8 cellular contexts compared by ENCODE assay signal in genomic region chr3:11643212-11644087, GRCh38. TPM values are rescaled to one million over a fixed set of nuclear protein-coding genes. Genes with fewer than 3 reads are reported as not detected.
DNase-seq lines count a peak whose midpoint lies in the region; ATAC-seq and TF ChIP-seq lines count a peak whose summit lies in the region.

A gene with protein sequence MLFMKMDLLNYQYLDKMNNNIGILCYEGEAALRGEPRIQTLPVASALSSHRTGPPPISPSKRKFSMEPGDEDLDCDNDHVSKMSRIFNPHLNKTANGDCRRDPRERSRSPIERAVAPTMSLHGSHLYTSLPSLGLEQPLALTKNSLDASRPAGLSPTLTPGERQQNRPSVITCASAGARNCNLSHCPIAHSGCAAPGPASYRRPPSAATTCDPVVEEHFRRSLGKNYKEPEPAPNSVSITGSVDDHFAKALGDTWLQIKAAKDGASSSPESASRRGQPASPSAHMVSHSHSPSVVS (minus strand): TSS chr3:11643915. CDS start chr3:11643518, 397 bp downstream.

- H3K27me3 Mint-ChIP-seq in chondrocyte (ENCODE audit: low read depth) = no peaks in the 10 kb centered on the region

- CTCF ChIA-PET in A673 (lab: Charles Lee) = interaction anchor here (0.8 kb wide), 1 partner anchor 582 kb away, joined by 3 read pairs; no protein-coding TSS in a partner anchor

- peak within 1 kb of the TSS; percentile 99 for H3K27ac Mint-ChIP-seq in chondrocyte (ENCODE audit: unreplicated experiment)

- H3K9me3 ChIP-seq in A673 (ENCODE audit: low read depth, low read length, poor library complexity, severe bottlenecking) = no peaks in the 10 kb centered on the region

- TSS peak; percentile 76 for BruUV-seq in A673 (replicated peaks; lab: Mats Ljungman, UMichigan)

- TF ChIP-seq CTCF in A673 (conservative IDR thresholded peaks at IDR 0.05; ENCODE audit: low read depth, low read length) (peak; percentile 36; the same call in 1 of the 2 replicates), chondrocyte (IDR thresholded peaks at IDR 0.05) (peak; percentile 41), kidney epithelial cell (IDR thresholded peaks at IDR 0.05; ENCODE audit: insufficient read depth, low read length, poor library complexity, severe bottlenecking) (peak; percentile 21)

- ATAC-seq in HG03097 (IDR thresholded peaks at IDR 0.05; ENCODE audit: low FRiP score, unreplicated experiment) = peak; percentile 51
- peak; percentile 80 to 82 for ATAC-seq in activated CD4-positive, CD25-positive, alpha-beta regulatory T cell treated with anti-CD3 and anti-CD28 coated beads, Interleukin-2, amount 50 U/mL, for 24 hours

- DNase-seq in A673 (ENCODE audit: low spot score) (peak; percentile 97), NCI-H446 treated with DMSO at 0.1 percent for 48 hours (lab: John Stamatoyannopoulos, UW) (peak; percentile 80), chondrocyte (ENCODE audit: low spot score) (peak; percentile 97), kidney epithelial cell (ENCODE audit: low read depth) (peak; percentile 56)
- DNase-seq in stimulated activated CD4-positive, alpha-beta T cell treated with anti-CD3 and anti-CD28 coated beads, Interleukin-15, amount 100 ng/mL, for 1 hour (ENCODE audit: low read depth in 1 of 2, low spot score in 1 of 2) = peak; percentile 7 to 50

- H3K36me3 ChIP-seq in A673 (ENCODE audit: insufficient read depth, low read length, poor library complexity, severe bottlenecking) (no peaks in the 10 kb centered on the region), kidney epithelial cell (ENCODE audit: control insufficient read depth, insufficient read depth, low read length) (no peaks in the 10 kb centered on the region)

- H3K4me3 ChIP-seq in A673 (ENCODE audit: low read depth, low read length, poor library complexity, severe bottlenecking) (peak within 1 kb of the TSS; percentile 78), kidney epithelial cell (ENCODE audit: low read depth, low read length) (peak within 1 kb of the TSS; percentile 54)

- H3K27ac ChIP-seq in A673 (ENCODE audit: low read depth, low read length, poor library complexity, severe bottlenecking) = peak within 1 kb of the TSS; percentile 96

- peak; percentile 66 for TF ChIP-seq POLR2A in GM18526 (IDR thresholded peaks at IDR 0.05; ENCODE audit: extremely low read depth, insufficient read length)

- H3K4me3 Mint-ChIP-seq in chondrocyte (ENCODE audit: unreplicated experiment) = peak within 1 kb of the TSS; percentile 95

- peaks cover 55% of the 10 kb centered on the region for H3K4me1 Mint-ChIP-seq in chondrocyte (ENCODE audit: low read depth)

- no peaks in the 10 kb centered on the region for H3K9me3 Mint-ChIP-seq in chondrocyte (ENCODE audit: low read depth)

- POLR2A ChIA-PET in A673 (lab: Charles Lee; ENCODE audit: low non-redundant PET) = interaction anchor here (0.7 kb wide), 4 partner anchors 99 to 264 kb away, joined by 3 to 9 read pairs (median 5); no protein-coding TSS in a partner anchor

- intact Hi-C loops in A673 (cut with micrococcal nuclease; ENCODE audit: unreplicated experiment) = loop anchor here (2.0 to 10.0 kb wide), 3 partner anchors 61 to 276 kb away; no protein-coding TSS in a partner anchor

- peaks cover 15% of the 10 kb centered on the region for H3K36me3 Mint-ChIP-seq in chondrocyte (ENCODE audit: low read depth)

- no peaks in the 10 kb centered on the region for H3K27me3 ChIP-seq in A673 (replicated peaks; ENCODE audit: insufficient read depth, low read depth, low read length, poor library complexity)
- no peaks in the 10 kb centered on the region for H3K27me3 ChIP-seq in kidney epithelial cell (ENCODE audit: control insufficient read depth, insufficient read depth, low read length)

- H3K4me1 ChIP-seq in A673 (ENCODE audit: insufficient read depth, low read length, poor library complexity, severe bottlenecking) = peaks cover 29% of the 10 kb centered on the region

RNA-seq across cellular contexts. Expression of the gene that starts here (rescaled TPM):
- total RNA-seq in A673 (2021) (41.2 and 41.4 TPM in 2 replicates), chondrocyte (102 to 141 TPM (median 141 TPM) in 3 replicates), kidney epithelial cell (95.7 and 96.3 TPM in 2 replicates)

Comparison
In these comparisons a context has a peak if more than half of its experiments do, and no peak if none do; other contexts are left out.
1. Peak in every context shown above with its lines: DNase-seq, ATAC-seq, H3K4me3 ChIP-seq and H3K27ac ChIP-seq.
2. DNase-seq: peak in every context shown above with its lines; median percentile 97 in A673; 97 in chondrocyte; 80 in NCI-H446 treated with DMSO at 0.1 percent for 48 hours; 56 in kidney epithelial cell; 28 in stimulated activated CD4-positive, alpha-beta T cell treated with anti-CD3 and anti-CD28 coated beads, Interleukin-15, amount 100 ng/mL, for 1 hour.